9 cellular contexts compared by ENCODE assay signal in the genomic region with DNA sequence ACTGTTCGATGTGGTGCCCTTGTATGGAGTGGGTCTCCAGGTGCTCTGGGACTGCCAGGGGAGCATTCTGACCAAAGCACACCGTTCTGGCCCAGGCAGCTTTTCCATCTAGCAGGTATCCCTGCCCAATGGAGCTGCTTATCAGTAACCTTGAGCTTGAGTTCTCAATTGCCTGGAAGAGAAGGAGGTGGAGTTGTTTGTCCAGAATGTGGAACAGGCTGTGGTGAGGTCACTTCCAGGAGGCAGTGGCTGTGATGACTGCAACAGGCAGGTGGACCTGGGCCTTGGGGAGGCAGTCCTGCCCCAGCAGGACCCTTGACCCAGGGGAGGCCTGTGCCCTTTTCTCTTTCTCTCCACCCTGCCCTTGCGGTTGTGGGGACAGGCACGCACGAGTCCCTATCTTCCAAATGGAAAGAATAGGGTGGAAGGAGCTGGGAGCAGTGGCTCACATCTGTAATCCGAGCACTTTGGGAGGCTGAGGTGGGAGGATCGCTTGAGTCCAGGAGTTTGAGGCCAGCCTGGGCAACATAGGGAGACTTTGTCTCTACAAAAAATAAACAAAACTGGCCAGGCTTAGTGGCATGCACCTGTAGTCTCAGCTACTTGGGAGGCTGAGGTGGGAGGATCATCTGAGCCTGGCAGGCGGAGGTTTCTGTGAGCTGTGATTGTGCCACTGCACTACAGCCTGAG. TPM values are rescaled to one million over a fixed set of nuclear protein-coding genes. Genes with fewer than 3 reads are reported as not detected.
DNase-seq lines count a peak whose midpoint lies in the region; ATAC-seq lines count a peak whose summit lies in the region.
"Had no signal": no experiment of that assay in that cellular context is flagged by ENCODE, and none has a peak within 500 bp of the region (broad histone marks: within the 10 kb centered on the region; RNA-seq: fewer than 3 reads in every experiment).

No MANE protein-coding gene starts in this region.

- H3K4me1 Mint-ChIP-seq in CD4-positive, CD25-positive, alpha-beta regulatory T cell, result peaks cover 11 to 83% (median 46%) of the 10 kb centered on the region in 4 donors
- peaks cover 32 to 93% (median 53%) of the 10 kb centered on the region in 4 donors for H3K4me1 Mint-ChIP-seq in naive thymus-derived CD8-positive, alpha-beta T cell

- H3K36me3 Mint-ChIP-seq in CD4-positive, CD25-positive, alpha-beta regulatory T cell, result peaks cover 20% of the 10 kb centered on the region
- H3K36me3 Mint-ChIP-seq in naive thymus-derived CD8-positive, alpha-beta T cell, result peaks cover 0 to 25% (median 1%) of the 10 kb centered on the region in 3 donors

- peak overlapping the region; percentile 87 for H3K4me2 ChIP-seq in Karpas-422 (ENCODE audit: low read depth, low read length, poor library complexity, severe bottlenecking)

- no peak overlapping the region for H3K4me3 ChIP-seq in CD4-positive, CD25-positive, alpha-beta regulatory T cell (ENCODE audit: low read depth, low read length)
- H3K4me3 ChIP-seq in Karpas-422 (ENCODE audit: low read length), result peak overlapping the region; percentile 6; the same call in 1 of the 2 replicates

- no peaks in the 10 kb centered on the region for H3K9me3 ChIP-seq in CD4-positive, CD25-positive, alpha-beta regulatory T cell (ENCODE audit: control insufficient read depth in 2 of 2, low read length in 2 of 2)
- H3K9me3 ChIP-seq in Karpas-422 (ENCODE audit: low read length), result no peaks in the 10 kb centered on the region

- peaks cover 56% of the 10 kb centered on the region for H3K79me2 ChIP-seq in Karpas-422 (ENCODE audit: low read length)

- peak overlapping the region in 1 of 4 donors; percentile 18 for H3K4me3 Mint-ChIP-seq in CD4-positive, CD25-positive, alpha-beta regulatory T cell
- H3K4me3 Mint-ChIP-seq in naive thymus-derived CD8-positive, alpha-beta T cell, result no peak overlapping the region

- no peaks in the 10 kb centered on the region for H3K9me2 ChIP-seq in Karpas-422 (replicated peaks; ENCODE audit: insufficient read depth, low read length)

- ATAC-seq in CD4-positive, CD25-positive, alpha-beta regulatory T cell (ENCODE audit: low read depth in 2 of 2), result no peak
- ATAC-seq in naive thymus-derived CD8-positive, alpha-beta T cell, result no peak
- no peak for ATAC-seq in HG03521 (IDR thresholded peaks at IDR 0.05; ENCODE audit: unreplicated experiment)

- no peaks in the 10 kb centered on the region for H3K27me3 ChIP-seq in CD4-positive, CD25-positive, alpha-beta regulatory T cell (ENCODE audit: control insufficient read depth, insufficient read depth, low read length)
- H3K27me3 ChIP-seq in Karpas-422 (ENCODE audit: low read length), result no peaks in the 10 kb centered on the region

- H3K9me3 Mint-ChIP-seq in CD4-positive, CD25-positive, alpha-beta regulatory T cell, result no peaks in the 10 kb centered on the region
- no peaks in the 10 kb centered on the region for H3K9me3 Mint-ChIP-seq in naive thymus-derived CD8-positive, alpha-beta T cell

- peak overlapping the region; percentile 87 for H3K9ac ChIP-seq in Karpas-422 (ENCODE audit: low read length)

- no peaks in the 10 kb centered on the region for H3K27me3 Mint-ChIP-seq in CD4-positive, CD25-positive, alpha-beta regulatory T cell
- no peaks in the 10 kb centered on the region for H3K27me3 Mint-ChIP-seq in naive thymus-derived CD8-positive, alpha-beta T cell

- H2AFZ ChIP-seq in Karpas-422 (ENCODE audit: low read length), result no peak overlapping the region

- peak overlapping the region; percentile 78 to 96 (median 86) for H3K27ac Mint-ChIP-seq in CD4-positive, CD25-positive, alpha-beta regulatory T cell
- peak overlapping the region in 8 of 10 donors; percentile 15 to 94 (median 82) for H3K27ac Mint-ChIP-seq in naive thymus-derived CD8-positive, alpha-beta T cell

- peak overlapping the region; percentile 35 for H3K27ac ChIP-seq in CD4-positive, CD25-positive, alpha-beta regulatory T cell (ENCODE audit: insufficient read depth, low read length, poor library complexity, severe bottlenecking)
- peak overlapping the region; percentile 100 for H3K27ac ChIP-seq in Karpas-422 (ENCODE audit: low read length)
- H3K27ac ChIP-seq in caudate nucleus (ENCODE audit: low read depth, low read length), result peak overlapping the region; percentile 71

- no peaks in the 10 kb centered on the region for H4K20me1 ChIP-seq in Karpas-422 (ENCODE audit: insufficient read depth, low read depth, low read length)

- no peak for DNase-seq in CD4-positive, CD25-positive, alpha-beta regulatory T cell
- DNase-seq in Karpas-422 (no peak), caudate nucleus (lab: John Stamatoyannopoulos, UW) (no peak), OCI-M2 (lab: John Stamatoyannopoulos, UW; ENCODE audit: unreplicated experiment) (no peak), HuH-7 (ENCODE audit: low spot score) (no peak), anterior cingulate cortex (lab: John Stamatoyannopoulos, UW) (no peak)
- no peak for DNase-seq in naive thymus-derived CD8-positive, alpha-beta T cell
- DNase-seq: islet precursor cell had no signal

- POLR2A ChIA-PET in naive thymus-derived CD8-positive, alpha-beta T cell (lab: Charles Lee), result interaction anchor here (0.8 kb wide), 1 partner anchor 37 kb away, joined by 3 read pairs; no protein-coding TSS in a partner anchor

- peaks cover 62% of the 10 kb centered on the region for H3K4me1 ChIP-seq in CD4-positive, CD25-positive, alpha-beta regulatory T cell (ENCODE audit: control insufficient read depth, insufficient read depth, low read length, poor library complexity, severe bottlenecking)
- peaks cover 100% of the 10 kb centered on the region for H3K4me1 ChIP-seq in Karpas-422 (ENCODE audit: low read length)

- H3K36me3 ChIP-seq in CD4-positive, CD25-positive, alpha-beta regulatory T cell (ENCODE audit: control insufficient read depth, insufficient read depth, low read length), result peaks cover 48% of the 10 kb centered on the region
- H3K36me3 ChIP-seq in Karpas-422 (ENCODE audit: insufficient read depth, low read length), result peaks cover 15% of the 10 kb centered on the region; the same call in 1 of the 2 replicates

RNA-seq across cellular contexts. Expression of a gene that starts 40.8 kb away (rescaled TPM):
- 65.0 TPM for total RNA-seq in CD4-positive, CD25-positive, alpha-beta regulatory T cell
- 10 to 100 TPM; 14.5 to 18.3 (median 16.6) TPM for polyA plus RNA-seq in CD4-positive, CD25-positive, alpha-beta regulatory T cell
- total RNA-seq in Karpas-422 (2014; rRNA removed; shearing (Covaris generic); ENCODE audit: low replicate concordance), result 53.7 and 54.6 TPM in 2 replicates
- 10 to 100 TPM; 40.6 to 44.9 TPM for total RNA-seq in naive thymus-derived CD8-positive, alpha-beta T cell
- polyA plus RNA-seq in naive thymus-derived CD8-positive, alpha-beta T cell, result 10 to 100 TPM in 1 of 3 donors, 1 to 10 TPM in 2; 6.2 to 16.2 (median 9.3) TPM

Comparison
In these comparisons a context has a peak if more than half of its experiments do, and no peak if none do; other contexts are left out.
1. H3K27ac ChIP-seq: peak in every context shown above with its lines; median percentile 100 in Karpas-422; 71 in caudate nucleus; 35 in CD4-positive, CD25-positive, alpha-beta regulatory T cell.